8 cellular contexts compared by ENCODE assay signal in genomic region chr4:8917868-8918783, GRCh38. TPM values are rescaled to one million over a fixed set of nuclear protein-coding genes. Genes with fewer than 3 reads are reported as not detected.
DNase-seq lines count a peak whose midpoint lies in the region; TF ChIP-seq lines count a peak whose summit lies in the region.

No MANE protein-coding gene starts in this region.

- DNase-seq in NCI-H2171 treated with DMSO at 0.1 percent for 48 hours (lab: John Stamatoyannopoulos, UW) (peak; percentile 36), NCI-H2171 (lab: John Stamatoyannopoulos, UW) (no peak), HFFc6 (peak; percentile 42), NCI-H1092 treated with DMSO at 0.1 percent for 48 hours (lab: John Stamatoyannopoulos, UW) (peak; percentile 37), mesothelial cell of epicardium (ENCODE audit: low spot score in 2 of 2, unreplicated experiment in 2 of 2) (peak in 1 of 2 experiments; percentile 89)
- DNase-seq in activated CD4-positive, alpha-beta T cell treated with anti-CD3 and anti-CD28 coated beads, Interleukin-2, amount 50 U/mL, for 24 hours (ENCODE audit: low read depth in 1 of 2, low spot score in 1 of 2) = peak; percentile 52 to 55
- peak; percentile 32 for DNase-seq in effector CD8-positive, alpha-beta T cell (lab: John Stamatoyannopoulos, UW)
- DNase-seq in stimulated activated CD8-positive, alpha-beta memory T cell treated with anti-CD3 and anti-CD28 coated beads, Interleukin-4, amount 100 ng/mL, for 48 hours = peak; percentile 87

- H3K27me3 Mint-ChIP-seq in HFFc6 (ENCODE audit: insufficient read depth) (peaks cover 19% of the 10 kb centered on the region), mesothelial cell of epicardium (ENCODE audit: low read depth) (peaks cover 41% of the 10 kb centered on the region)

- no peak overlapping the region for H3K4me3 Mint-ChIP-seq in HFFc6
- no peak overlapping the region for H3K4me3 Mint-ChIP-seq in mesothelial cell of epicardium

- TF ChIP-seq CTCF in HFFc6 (IDR thresholded peaks at IDR 0.05) (peak; percentile 97), mesothelial cell of epicardium (IDR thresholded peaks at IDR 0.05; ENCODE audit: unreplicated experiment) (peak; percentile 88)

- no peak overlapping the region for H3K27ac Mint-ChIP-seq in HFFc6
- no peak overlapping the region for H3K27ac Mint-ChIP-seq in mesothelial cell of epicardium

- H3K4me1 Mint-ChIP-seq in HFFc6 (ENCODE audit: low read depth) (no peaks in the 10 kb centered on the region), mesothelial cell of epicardium (peaks cover 5% of the 10 kb centered on the region)

- H3K9me3 Mint-ChIP-seq in HFFc6 (peaks cover 3% of the 10 kb centered on the region; the same call in 1 of the 2 replicates), mesothelial cell of epicardium (peaks cover 3% of the 10 kb centered on the region)

- H3K36me3 Mint-ChIP-seq in HFFc6 (ENCODE audit: low read depth) (no peaks in the 10 kb centered on the region), mesothelial cell of epicardium (peaks cover under 1% of the 10 kb centered on the region)

RNA-seq across cellular contexts. Expression of gene HMX1, which starts 46.5 kb away (rescaled TPM):
- not detected for total RNA-seq in HFFc6 (2021; fragmentation: NEBNext Ultra II Directional; extraction: Animal tissue kit (Norgen Biotek cat#: 25700))
- 0.27 to 0.92 TPM (median 0.81 TPM) in 3 replicates for total RNA-seq in mesothelial cell of epicardium
